ENCODE assay signal across 8 cellular contexts in the genomic region with DNA sequence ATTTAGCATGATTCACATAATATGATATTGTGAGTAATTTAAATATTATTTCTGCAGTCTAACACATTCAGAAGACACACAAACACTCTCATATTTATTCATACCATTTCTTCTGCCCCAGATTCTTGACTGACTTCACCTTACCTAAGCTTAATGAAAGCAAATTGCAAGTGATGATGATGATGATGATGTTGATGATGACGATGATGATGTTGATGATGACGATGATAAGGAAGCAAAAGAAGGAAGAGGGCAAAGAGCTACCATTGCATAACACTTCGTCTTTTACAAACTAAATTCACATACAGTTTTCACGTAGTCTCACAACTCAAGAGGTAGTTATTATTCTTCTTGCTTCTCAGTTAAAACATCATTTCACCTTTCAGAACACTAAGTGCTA.
"Had no signal": no experiment of that assay in that cellular context is flagged by ENCODE, and none has a peak within 500 bp of the region (broad histone marks: within the 10 kb centered on the region; RNA-seq: fewer than 3 reads in every experiment).

No MANE protein-coding gene starts in this region.

- FAIRE-seq: HTR-8/SVneo had no signal

- H3K36me3 ChIP-seq: HAP-1 had no signal

- DNase-seq: GM23248, GOT3, H7, Karpas-422, KBM-7 had no signal

- H2AFZ ChIP-seq: GM23248 had no signal

- H3K4me2 ChIP-seq: KMS-11 had no signal

- H3K9ac ChIP-seq: GM23248, KMS-11 had no signal

- H3K27ac ChIP-seq: GM23248, KMS-11 had no signal

- H3K4me3 ChIP-seq: GM23248, HAP-1 had no signal

- H3K4me1 ChIP-seq: HAP-1 had no signal

- H3K9me3 ChIP-seq: HAP-1 had no signal
